8 cellular contexts compared by ENCODE assay signal in the genomic region with DNA sequence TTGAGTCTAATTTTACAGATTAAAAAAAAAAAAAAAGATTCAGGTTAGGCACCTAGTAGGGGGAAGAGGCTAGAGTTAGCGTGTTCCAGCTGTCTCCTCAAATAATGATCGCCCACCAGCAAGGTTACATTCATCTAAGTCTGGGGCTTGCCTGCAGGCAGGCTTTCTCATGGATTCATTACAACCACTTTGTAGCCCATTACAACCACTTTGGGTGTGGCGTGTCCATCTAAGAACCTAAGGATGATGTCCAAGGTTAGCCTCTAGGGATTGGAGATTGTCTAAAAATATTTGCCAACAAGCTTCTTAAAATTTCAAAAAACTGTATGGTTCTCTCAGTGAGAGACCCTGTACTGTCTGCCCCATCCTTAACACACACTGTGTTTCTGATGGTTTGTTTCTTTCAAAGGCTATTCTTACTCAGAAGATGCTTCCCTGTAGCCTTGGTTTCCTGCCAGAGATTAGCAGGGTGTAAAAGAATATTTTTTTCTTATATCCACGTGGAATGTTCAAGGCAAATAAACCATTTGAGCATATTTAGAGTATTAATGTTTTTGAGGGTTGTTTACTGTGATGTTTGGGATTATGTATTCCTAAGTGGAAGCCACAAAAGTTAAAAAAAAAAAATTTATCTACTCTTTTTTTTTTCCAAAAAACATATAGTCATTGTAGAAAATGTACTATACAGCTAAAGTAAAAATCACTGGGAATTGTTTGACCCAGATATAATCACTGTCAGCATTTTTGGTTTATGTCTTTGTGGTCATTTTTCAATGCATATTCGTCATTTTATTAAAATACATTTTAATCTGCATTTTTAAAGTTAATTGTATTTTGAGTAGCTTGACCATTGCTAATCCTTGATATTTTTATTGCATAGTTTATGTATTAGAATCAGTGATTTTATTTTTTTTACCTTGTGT.
A peak's percentile ranks its signal among the peaks of the same experiment; 100 is the strongest.
DNase-seq lines count a peak whose midpoint lies in the region; TF ChIP-seq lines count a peak whose summit lies in the region.

No MANE protein-coding gene starts in this region.

- POLR2A ChIA-PET in AG04449 (lab: Yijun Ruan, JAX): interaction anchor here (1.4 kb wide), 1 partner anchor 9 kb away, joined by 3 read pairs; no protein-coding TSS in a partner anchor

- no peak for DNase-seq in AG04449 (ENCODE audit: low read depth, low spot score)
- peak; percentile 46 for DNase-seq in astrocyte of the spinal cord (ENCODE audit: low read depth, low spot score)
- DNase-seq in medulla oblongata (ENCODE audit: extremely low spot score): peak; percentile 33
- DNase-seq in NOMO-1 treated with DMSO at 0.1 percent for 48 hours (lab: John Stamatoyannopoulos, UW; ENCODE audit: unreplicated experiment): no peak
- DNase-seq in NCI-H2029 (lab: John Stamatoyannopoulos, UW): no peak
- no peak for DNase-seq in NCI-H146 treated with DMSO at 0.1 percent for 48 hours (lab: John Stamatoyannopoulos, UW; ENCODE audit: unreplicated experiment)
- DNase-seq in cortex of kidney (lab: John Stamatoyannopoulos, UW): no peak

- H3K9me3 ChIP-seq in HUES6 (ENCODE audit: control insufficient read depth, insufficient read depth, low read depth, low read length): no peaks in the 10 kb centered on the region

- H3K4me1 ChIP-seq in HUES6 (ENCODE audit: control insufficient read depth, insufficient read depth, low read length): peaks cover 9% of the 10 kb centered on the region

- H3K4me3 ChIP-seq in AG04449 (ENCODE audit: low read depth, low read length) (peak overlapping the region; percentile 94), HUES6 (ENCODE audit: low read depth, low read length) (peak overlapping the region; percentile 89), astrocyte of the spinal cord (ENCODE audit: low read depth, low read length) (peak overlapping the region; percentile 80)

- TF ChIP-seq CTCF in AG04449 (IDR thresholded peaks at IDR 0.05; ENCODE audit: insufficient read depth, low read length, missing control alignments): no peak
- no peak for TF ChIP-seq CTCF in astrocyte of the spinal cord (IDR thresholded peaks at IDR 0.05; ENCODE audit: low read depth, low read length)

- in situ Hi-C loops in astrocyte of the spinal cord (cut with HindIII; ENCODE audit: low sequenced_read_pairs): no loop called here

- 0 out of 2 replicates have a peak overlapping the region, but pooled peaks have one; percentile 19 for H3K27ac ChIP-seq in HUES6 (ENCODE audit: low read depth, low read length)

- peaks cover 15% of the 10 kb centered on the region for H3K36me3 ChIP-seq in HUES6 (ENCODE audit: control insufficient read depth, insufficient read depth, low read length)

- H3K27me3 ChIP-seq in HUES6 (ENCODE audit: control insufficient read depth, insufficient read depth, low read length): peaks cover 14% of the 10 kb centered on the region

- CTCF ChIA-PET in AG04449 (lab: Yijun Ruan, JAX): interaction anchor here (0.6 to 1.5 kb wide), 8 partner anchors 9 to 348 kb away, joined by 3 to 4 read pairs (median 3); no protein-coding TSS in a partner anchor

- peak overlapping the region; percentile 83 for H3K9ac ChIP-seq in HUES6 (ENCODE audit: low read length)

Comparison
In these comparisons a context has a peak if more than half of its experiments do, and no peak if none do; other contexts are left out.
1. DNase-seq: peak in astrocyte of the spinal cord (single experiment) and medulla oblongata (single experiment); none in AG04449 (single experiment), NOMO-1 treated with DMSO at 0.1 percent for 48 hours (single experiment), NCI-H2029 (single experiment), NCI-H146 treated with DMSO at 0.1 percent for 48 hours (single experiment) and cortex of kidney (single experiment).
2. Peak in every context shown above with its lines, with median percentiles within 50 percentile points of each other: H3K4me3 ChIP-seq.